Comparison of ENCODE assay signal across 35 cellular contexts in genomic region chr6:107374264-107374663, GRCh38.
"Had no signal": no experiment of that assay in that cellular context is flagged by ENCODE, and none has a peak within 500 bp of the region (broad histone marks: within the 10 kb centered on the region; RNA-seq: fewer than 3 reads in every experiment).

No MANE protein-coding gene starts in this region.

- H3K36me3 ChIP-seq: MG63 had no signal

- H3K27me3 ChIP-seq: MG63 had no signal

- DNase-seq: Karpas-422, Kasumi-1, MG63, MM.1S, MV-4-11, NCI-H1048, NCI-H1092, NCI-H1092 treated with DMSO at 0.1 percent for 48 hours, NCI-H1105, NCI-H1105 treated with DMSO at 0.1 percent for 48 hours, NCI-H1417, NCI-H1417 treated with DMSO at 0.1 percent for 48 hours, NCI-H1436, NCI-H1436 treated with DMSO at 0.1 percent for 48 hours, NCI-H146, NCI-H1694, NCI-H1694 treated with DMSO at 0.1 percent for 48 hours, NCI-H187, NCI-H187 treated with DMSO at 0.1 percent for 48 hours, NCI-H1930, NCI-H2029, NCI-H2029 treated with DMSO at 0.1 percent for 48 hours, NCI-H2081, NCI-H2081 treated with DMSO at 0.1 percent for 48 hours, NCI-H2107, NCI-H2171, NCI-H2171 treated with DMSO at 0.1 percent for 48 hours, NCI-H2227 treated with DMSO at 0.1 percent for 48 hours, NCI-H226, NCI-H345, NCI-H446, NCI-H446 treated with DMSO at 0.1 percent for 48 hours, NCI-H510A, NCI-H510A treated with DMSO at 0.1 percent for 48 hours, NCI-H524 had no signal

- H3K4me3 ChIP-seq: MG63 had no signal

- H3K9me3 ChIP-seq: MG63 had no signal
